ENCODE assay signal across 1 cellular context in the genomic region with DNA sequence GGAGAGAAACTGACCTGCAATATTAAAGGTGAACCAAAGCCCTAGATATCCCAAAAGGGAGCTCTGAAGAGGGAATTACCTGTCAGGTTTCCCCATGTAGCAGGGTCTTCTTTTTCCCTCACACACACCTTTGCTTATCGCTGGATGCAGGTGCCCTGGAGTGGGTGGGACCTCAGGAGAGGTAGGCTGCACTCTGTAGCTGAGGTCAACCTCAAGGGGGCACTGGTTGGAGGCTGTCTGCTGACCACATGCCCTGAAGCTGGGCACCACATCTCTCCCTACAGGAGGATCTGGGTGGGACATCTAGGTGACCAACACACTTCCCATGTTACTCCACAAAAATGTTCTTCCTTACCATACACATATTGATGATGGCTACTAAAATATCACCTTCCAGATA.
TF ChIP-seq lines count a peak whose summit lies in the region.

No MANE protein-coding gene starts in this region.

TF ChIP-seq in WTC11, 78 proteins besides CTCF, POLR2A, EP300 and RAD21 (continued from another document):
- TF ChIP-seq, protein P1, sequence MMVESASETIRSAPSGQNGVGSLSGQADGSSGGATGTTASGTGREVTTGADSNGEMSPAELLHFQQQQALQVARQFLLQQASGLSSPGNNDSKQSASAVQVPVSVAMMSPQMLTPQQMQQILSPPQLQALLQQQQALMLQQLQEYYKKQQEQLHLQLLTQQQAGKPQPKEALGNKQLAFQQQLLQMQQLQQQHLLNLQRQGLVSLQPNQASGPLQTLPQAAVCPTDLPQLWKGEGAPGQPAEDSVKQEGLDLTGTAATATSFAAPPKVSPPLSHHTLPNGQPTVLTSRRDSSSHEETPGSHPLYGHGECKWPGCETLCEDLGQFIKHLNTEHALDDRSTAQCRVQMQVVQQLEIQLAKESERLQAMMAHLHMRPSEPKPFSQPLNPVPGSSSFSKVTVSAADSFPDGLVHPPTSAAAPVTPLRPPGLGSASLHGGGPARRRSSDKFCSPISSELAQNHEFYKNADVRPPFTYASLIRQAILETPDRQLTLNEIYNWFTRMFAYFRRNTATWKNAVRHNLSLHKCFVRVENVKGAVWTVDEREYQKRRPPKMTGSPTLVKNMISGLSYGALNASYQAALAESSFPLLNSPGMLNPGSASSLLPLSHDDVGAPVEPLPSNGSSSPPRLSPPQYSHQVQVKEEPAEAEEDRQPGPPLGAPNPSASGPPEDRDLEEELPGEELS (CRISPR knock-in tag; IDR thresholded peaks at IDR 0.05) = no peak
- TF ChIP-seq, protein P2, sequence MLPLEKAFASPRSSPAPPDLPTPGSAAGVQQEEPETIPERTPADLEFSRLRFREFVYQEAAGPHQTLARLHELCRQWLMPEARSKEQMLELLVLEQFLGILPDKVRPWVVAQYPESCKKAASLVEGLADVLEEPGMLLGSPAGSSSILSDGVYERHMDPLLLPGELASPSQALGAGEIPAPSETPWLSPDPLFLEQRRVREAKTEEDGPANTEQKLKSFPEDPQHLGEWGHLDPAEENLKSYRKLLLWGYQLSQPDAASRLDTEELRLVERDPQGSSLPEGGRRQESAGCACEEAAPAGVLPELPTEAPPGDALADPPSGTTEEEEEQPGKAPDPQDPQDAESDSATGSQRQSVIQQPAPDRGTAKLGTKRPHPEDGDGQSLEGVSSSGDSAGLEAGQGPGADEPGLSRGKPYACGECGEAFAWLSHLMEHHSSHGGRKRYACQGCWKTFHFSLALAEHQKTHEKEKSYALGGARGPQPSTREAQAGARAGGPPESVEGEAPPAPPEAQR (CRISPR knock-in tag; IDR thresholded peaks at IDR 0.05) = no peak
- TF ChIP-seq, protein P3, sequence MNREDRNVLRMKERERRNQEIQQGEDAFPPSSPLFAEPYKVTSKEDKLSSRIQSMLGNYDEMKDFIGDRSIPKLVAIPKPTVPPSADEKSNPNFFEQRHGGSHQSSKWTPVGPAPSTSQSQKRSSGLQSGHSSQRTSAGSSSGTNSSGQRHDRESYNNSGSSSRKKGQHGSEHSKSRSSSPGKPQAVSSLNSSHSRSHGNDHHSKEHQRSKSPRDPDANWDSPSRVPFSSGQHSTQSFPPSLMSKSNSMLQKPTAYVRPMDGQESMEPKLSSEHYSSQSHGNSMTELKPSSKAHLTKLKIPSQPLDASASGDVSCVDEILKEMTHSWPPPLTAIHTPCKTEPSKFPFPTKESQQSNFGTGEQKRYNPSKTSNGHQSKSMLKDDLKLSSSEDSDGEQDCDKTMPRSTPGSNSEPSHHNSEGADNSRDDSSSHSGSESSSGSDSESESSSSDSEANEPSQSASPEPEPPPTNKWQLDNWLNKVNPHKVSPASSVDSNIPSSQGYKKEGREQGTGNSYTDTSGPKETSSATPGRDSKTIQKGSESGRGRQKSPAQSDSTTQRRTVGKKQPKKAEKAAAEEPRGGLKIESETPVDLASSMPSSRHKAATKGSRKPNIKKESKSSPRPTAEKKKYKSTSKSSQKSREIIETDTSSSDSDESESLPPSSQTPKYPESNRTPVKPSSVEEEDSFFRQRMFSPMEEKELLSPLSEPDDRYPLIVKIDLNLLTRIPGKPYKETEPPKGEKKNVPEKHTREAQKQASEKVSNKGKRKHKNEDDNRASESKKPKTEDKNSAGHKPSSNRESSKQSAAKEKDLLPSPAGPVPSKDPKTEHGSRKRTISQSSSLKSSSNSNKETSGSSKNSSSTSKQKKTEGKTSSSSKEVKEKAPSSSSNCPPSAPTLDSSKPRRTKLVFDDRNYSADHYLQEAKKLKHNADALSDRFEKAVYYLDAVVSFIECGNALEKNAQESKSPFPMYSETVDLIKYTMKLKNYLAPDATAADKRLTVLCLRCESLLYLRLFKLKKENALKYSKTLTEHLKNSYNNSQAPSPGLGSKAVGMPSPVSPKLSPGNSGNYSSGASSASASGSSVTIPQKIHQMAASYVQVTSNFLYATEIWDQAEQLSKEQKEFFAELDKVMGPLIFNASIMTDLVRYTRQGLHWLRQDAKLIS (CRISPR knock-in tag; IDR thresholded peaks at IDR 0.05; ENCODE audit: borderline replicate concordance) = no peak
- TF ChIP-seq CREB1 (CRISPR knock-in tag; IDR thresholded peaks at IDR 0.05) (no peak), ZNF423 (CRISPR knock-in tag; IDR thresholded peaks at IDR 0.05) (no peak), SP1 (CRISPR knock-in tag; conservative IDR thresholded peaks at IDR 0.05) (no peak), EMX1 (CRISPR knock-in tag; IDR thresholded peaks at IDR 0.05) (no peak), ATF1 (CRISPR knock-in tag; IDR thresholded peaks at IDR 0.05) (no peak)
- TF ChIP-seq, protein P4, sequence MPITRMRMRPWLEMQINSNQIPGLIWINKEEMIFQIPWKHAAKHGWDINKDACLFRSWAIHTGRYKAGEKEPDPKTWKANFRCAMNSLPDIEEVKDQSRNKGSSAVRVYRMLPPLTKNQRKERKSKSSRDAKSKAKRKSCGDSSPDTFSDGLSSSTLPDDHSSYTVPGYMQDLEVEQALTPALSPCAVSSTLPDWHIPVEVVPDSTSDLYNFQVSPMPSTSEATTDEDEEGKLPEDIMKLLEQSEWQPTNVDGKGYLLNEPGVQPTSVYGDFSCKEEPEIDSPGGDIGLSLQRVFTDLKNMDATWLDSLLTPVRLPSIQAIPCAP (CRISPR knock-in tag; IDR thresholded peaks at IDR 0.05) = no peak
- TF ChIP-seq, protein P5, sequence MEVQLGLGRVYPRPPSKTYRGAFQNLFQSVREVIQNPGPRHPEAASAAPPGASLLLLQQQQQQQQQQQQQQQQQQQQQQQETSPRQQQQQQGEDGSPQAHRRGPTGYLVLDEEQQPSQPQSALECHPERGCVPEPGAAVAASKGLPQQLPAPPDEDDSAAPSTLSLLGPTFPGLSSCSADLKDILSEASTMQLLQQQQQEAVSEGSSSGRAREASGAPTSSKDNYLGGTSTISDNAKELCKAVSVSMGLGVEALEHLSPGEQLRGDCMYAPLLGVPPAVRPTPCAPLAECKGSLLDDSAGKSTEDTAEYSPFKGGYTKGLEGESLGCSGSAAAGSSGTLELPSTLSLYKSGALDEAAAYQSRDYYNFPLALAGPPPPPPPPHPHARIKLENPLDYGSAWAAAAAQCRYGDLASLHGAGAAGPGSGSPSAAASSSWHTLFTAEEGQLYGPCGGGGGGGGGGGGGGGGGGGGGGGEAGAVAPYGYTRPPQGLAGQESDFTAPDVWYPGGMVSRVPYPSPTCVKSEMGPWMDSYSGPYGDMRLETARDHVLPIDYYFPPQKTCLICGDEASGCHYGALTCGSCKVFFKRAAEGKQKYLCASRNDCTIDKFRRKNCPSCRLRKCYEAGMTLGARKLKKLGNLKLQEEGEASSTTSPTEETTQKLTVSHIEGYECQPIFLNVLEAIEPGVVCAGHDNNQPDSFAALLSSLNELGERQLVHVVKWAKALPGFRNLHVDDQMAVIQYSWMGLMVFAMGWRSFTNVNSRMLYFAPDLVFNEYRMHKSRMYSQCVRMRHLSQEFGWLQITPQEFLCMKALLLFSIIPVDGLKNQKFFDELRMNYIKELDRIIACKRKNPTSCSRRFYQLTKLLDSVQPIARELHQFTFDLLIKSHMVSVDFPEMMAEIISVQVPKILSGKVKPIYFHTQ (CRISPR knock-in tag; IDR thresholded peaks at IDR 0.05) = no peak
- TF ChIP-seq, protein P6, sequence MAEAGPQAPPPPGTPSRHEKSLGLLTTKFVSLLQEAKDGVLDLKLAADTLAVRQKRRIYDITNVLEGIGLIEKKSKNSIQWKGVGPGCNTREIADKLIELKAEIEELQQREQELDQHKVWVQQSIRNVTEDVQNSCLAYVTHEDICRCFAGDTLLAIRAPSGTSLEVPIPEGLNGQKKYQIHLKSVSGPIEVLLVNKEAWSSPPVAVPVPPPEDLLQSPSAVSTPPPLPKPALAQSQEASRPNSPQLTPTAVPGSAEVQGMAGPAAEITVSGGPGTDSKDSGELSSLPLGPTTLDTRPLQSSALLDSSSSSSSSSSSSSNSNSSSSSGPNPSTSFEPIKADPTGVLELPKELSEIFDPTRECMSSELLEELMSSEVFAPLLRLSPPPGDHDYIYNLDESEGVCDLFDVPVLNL (CRISPR knock-in tag; IDR thresholded peaks at IDR 0.05; ENCODE audit: borderline replicate concordance, low read depth) = no peak
- TF ChIP-seq, protein P7, sequence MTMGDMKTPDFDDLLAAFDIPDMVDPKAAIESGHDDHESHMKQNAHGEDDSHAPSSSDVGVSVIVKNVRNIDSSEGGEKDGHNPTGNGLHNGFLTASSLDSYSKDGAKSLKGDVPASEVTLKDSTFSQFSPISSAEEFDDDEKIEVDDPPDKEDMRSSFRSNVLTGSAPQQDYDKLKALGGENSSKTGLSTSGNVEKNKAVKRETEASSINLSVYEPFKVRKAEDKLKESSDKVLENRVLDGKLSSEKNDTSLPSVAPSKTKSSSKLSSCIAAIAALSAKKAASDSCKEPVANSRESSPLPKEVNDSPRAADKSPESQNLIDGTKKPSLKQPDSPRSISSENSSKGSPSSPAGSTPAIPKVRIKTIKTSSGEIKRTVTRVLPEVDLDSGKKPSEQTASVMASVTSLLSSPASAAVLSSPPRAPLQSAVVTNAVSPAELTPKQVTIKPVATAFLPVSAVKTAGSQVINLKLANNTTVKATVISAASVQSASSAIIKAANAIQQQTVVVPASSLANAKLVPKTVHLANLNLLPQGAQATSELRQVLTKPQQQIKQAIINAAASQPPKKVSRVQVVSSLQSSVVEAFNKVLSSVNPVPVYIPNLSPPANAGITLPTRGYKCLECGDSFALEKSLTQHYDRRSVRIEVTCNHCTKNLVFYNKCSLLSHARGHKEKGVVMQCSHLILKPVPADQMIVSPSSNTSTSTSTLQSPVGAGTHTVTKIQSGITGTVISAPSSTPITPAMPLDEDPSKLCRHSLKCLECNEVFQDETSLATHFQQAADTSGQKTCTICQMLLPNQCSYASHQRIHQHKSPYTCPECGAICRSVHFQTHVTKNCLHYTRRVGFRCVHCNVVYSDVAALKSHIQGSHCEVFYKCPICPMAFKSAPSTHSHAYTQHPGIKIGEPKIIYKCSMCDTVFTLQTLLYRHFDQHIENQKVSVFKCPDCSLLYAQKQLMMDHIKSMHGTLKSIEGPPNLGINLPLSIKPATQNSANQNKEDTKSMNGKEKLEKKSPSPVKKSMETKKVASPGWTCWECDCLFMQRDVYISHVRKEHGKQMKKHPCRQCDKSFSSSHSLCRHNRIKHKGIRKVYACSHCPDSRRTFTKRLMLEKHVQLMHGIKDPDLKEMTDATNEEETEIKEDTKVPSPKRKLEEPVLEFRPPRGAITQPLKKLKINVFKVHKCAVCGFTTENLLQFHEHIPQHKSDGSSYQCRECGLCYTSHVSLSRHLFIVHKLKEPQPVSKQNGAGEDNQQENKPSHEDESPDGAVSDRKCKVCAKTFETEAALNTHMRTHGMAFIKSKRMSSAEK (CRISPR knock-in tag; IDR thresholded peaks at IDR 0.05; ENCODE audit: borderline replicate concordance) = no peak
